ENCODE assay signal across 17 cellular contexts in the genomic region with DNA sequence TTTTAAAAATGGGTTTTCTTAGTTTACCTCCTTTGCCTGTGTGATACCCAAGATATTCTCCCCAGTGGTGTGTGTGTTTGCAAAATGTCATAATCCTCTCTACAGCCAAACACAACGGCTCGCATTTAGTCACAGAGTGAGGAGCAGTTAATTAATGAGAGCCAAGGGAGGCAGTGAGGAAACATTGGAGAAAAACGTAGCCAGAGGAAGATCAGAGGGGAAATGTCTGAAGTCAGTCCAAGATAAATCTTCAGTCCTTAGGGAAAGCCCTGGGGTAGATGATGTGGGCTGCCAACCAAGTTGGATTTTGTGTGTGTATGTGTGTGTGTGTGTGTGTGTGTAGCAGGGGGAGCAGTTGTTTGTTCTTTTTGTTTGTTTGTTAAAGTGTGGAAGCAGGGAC.
DNase-seq lines count a peak whose midpoint lies in the region; TF ChIP-seq lines count a peak whose summit lies in the region.
"Had no signal": no experiment of that assay in that cellular context is flagged by ENCODE, and none has a peak within 500 bp of the region (broad histone marks: within the 10 kb centered on the region; RNA-seq: fewer than 3 reads in every experiment).

No MANE protein-coding gene starts in this region.

- H3K4me3 Mint-ChIP-seq in neural progenitor cell: peak overlapping the region; percentile 5
- no peak overlapping the region for H3K4me3 Mint-ChIP-seq in activated CD4-positive, alpha-beta T cell treated with anti-CD3 and anti-CD28 coated beads, Interleukin-2, amount 10 ng/mL, durations not matched to agents 7 days and 5 days
- H3K4me3 Mint-ChIP-seq: activated T-cell treated with anti-CD3 and anti-CD28 coated beads, Interleukin-2, amount 50 U/mL, for 24 hours; naive thymus-derived CD8-positive, alpha-beta T cell had no signal

- peak overlapping the region; percentile 87 for H3K27ac Mint-ChIP-seq in neural progenitor cell
- H3K27ac Mint-ChIP-seq in activated CD4-positive, alpha-beta T cell treated with anti-CD3 and anti-CD28 coated beads, Interleukin-2, amount 10 ng/mL, durations not matched to agents 7 days and 5 days: no peak overlapping the region
- H3K27ac Mint-ChIP-seq: activated T-cell treated with anti-CD3 and anti-CD28 coated beads, Interleukin-2, amount 50 U/mL, for 24 hours; naive thymus-derived CD8-positive, alpha-beta T cell had no signal

- peak overlapping the region; percentile 27 for H3K4me3 ChIP-seq in neural progenitor cell
- H3K4me3 ChIP-seq: A549, upper lobe of left lung had no signal

- TF ChIP-seq CTCF in VCaP (conservative IDR thresholded peaks at IDR 0.05) (no peak), neural progenitor cell (IDR thresholded peaks at IDR 0.05) (no peak)

- CTCF ChIA-PET in activated CD4-positive, alpha-beta T cell treated with anti-CD3 and anti-CD28 coated beads, Interleukin-2, amount 10 ng/mL, durations not matched to agents 7 days and 5 days (lab: Charles Lee): no interaction called here

- H3K4me1 ChIP-seq in neural progenitor cell: peaks cover 34% of the 10 kb centered on the region
- H3K4me1 ChIP-seq: Caco-2, upper lobe of left lung had no signal

- peaks cover 30% of the 10 kb centered on the region for H3F3A ChIP-seq in neural progenitor cell (ENCODE audit: low read depth)

- no peaks in the 10 kb centered on the region for H3K79me2 ChIP-seq in neural progenitor cell (ENCODE audit: low read depth)

- H3K9ac ChIP-seq in neural progenitor cell: no peak overlapping the region

- H4K20me1 ChIP-seq in neural progenitor cell (ENCODE audit: low read depth): no peaks in the 10 kb centered on the region

- H2AFZ ChIP-seq in neural progenitor cell (replicated peaks): peak overlapping the region; percentile 70

- H3K27ac ChIP-seq in VCaP: peak overlapping the region; percentile 21; the same call in 1 of the 2 replicates
- peak overlapping the region; percentile 89 for H3K27ac ChIP-seq in neural progenitor cell
- H3K27ac ChIP-seq: A549, upper lobe of left lung had no signal

- DNase-seq in AG08395 (ENCODE audit: low spot score): peak; percentile 31
- peak; percentile 86 for DNase-seq in fibroblast of gingiva (ENCODE audit: low read depth)
- peak; percentile 45 for DNase-seq in neural progenitor cell (ENCODE audit: low spot score)
- DNase-seq in germinal center (ENCODE audit: low spot score): no peak
- DNase-seq in occipital lobe (lab: John Stamatoyannopoulos, UW): no peak
- no peak for DNase-seq in activated CD4-positive, alpha-beta T cell treated with anti-CD3 and anti-CD28 coated beads, Interleukin-2, amount 10 ng/mL, durations not matched to agents 7 days and 5 days
- no peak for DNase-seq in DMS 273 treated with DMSO at 0.1 percent for 48 hours (lab: John Stamatoyannopoulos, UW)
- DNase-seq: activated T-cell treated with anti-CD3 and anti-CD28 coated beads, Interleukin-2, amount 50 U/mL, for 24 hours; Caco-2; KBM-7; naive thymus-derived CD8-positive, alpha-beta T cell; NCI-H2029 treated with DMSO at 0.1 percent for 48 hours; NK-92 treated with Interleukin-12 subunit alpha and Interleukin-12 subunit beta, amount 100 ng/mL, for 24 hours; stimulated activated CD4-positive, alpha-beta T cell treated with anti-CD3 and anti-CD28 coated beads, Interleukin-15, amount 100 ng/mL, for 24 hours; upper lobe of left lung had no signal

- no peaks in the 10 kb centered on the region for H3K9me3 ChIP-seq in neural progenitor cell (ENCODE audit: low read depth)
- H3K9me3 ChIP-seq: A549, Caco-2, upper lobe of left lung had no signal

- H3K4me1 Mint-ChIP-seq in neural progenitor cell: peaks cover 46% of the 10 kb centered on the region
- H3K4me1 Mint-ChIP-seq in activated CD4-positive, alpha-beta T cell treated with anti-CD3 and anti-CD28 coated beads, Interleukin-2, amount 10 ng/mL, durations not matched to agents 7 days and 5 days: no peaks in the 10 kb centered on the region
- H3K4me1 Mint-ChIP-seq: naive thymus-derived CD8-positive, alpha-beta T cell had no signal

- H3K36me3 ChIP-seq in neural progenitor cell: no peaks in the 10 kb centered on the region
- H3K36me3 ChIP-seq: upper lobe of left lung had no signal

- H3K4me2 ChIP-seq in neural progenitor cell: peak overlapping the region; percentile 57
- H3K4me2 ChIP-seq: A549 had no signal

- H3K9me3 Mint-ChIP-seq in neural progenitor cell: no peaks in the 10 kb centered on the region
- no peaks in the 10 kb centered on the region for H3K9me3 Mint-ChIP-seq in activated CD4-positive, alpha-beta T cell treated with anti-CD3 and anti-CD28 coated beads, Interleukin-2, amount 10 ng/mL, durations not matched to agents 7 days and 5 days
- H3K9me3 Mint-ChIP-seq: activated T-cell treated with anti-CD3 and anti-CD28 coated beads, Interleukin-2, amount 50 U/mL, for 24 hours had no signal

- H3K36me3 Mint-ChIP-seq in neural progenitor cell: no peaks in the 10 kb centered on the region
- no peaks in the 10 kb centered on the region for H3K36me3 Mint-ChIP-seq in activated CD4-positive, alpha-beta T cell treated with anti-CD3 and anti-CD28 coated beads, Interleukin-2, amount 10 ng/mL, durations not matched to agents 7 days and 5 days (ENCODE audit: low read depth)
- H3K36me3 Mint-ChIP-seq: naive thymus-derived CD8-positive, alpha-beta T cell had no signal

- H3K27me3 ChIP-seq in neural progenitor cell: no peaks in the 10 kb centered on the region
- H3K27me3 ChIP-seq: upper lobe of left lung had no signal

- peaks cover 5% of the 10 kb centered on the region for H3K27me3 Mint-ChIP-seq in neural progenitor cell (ENCODE audit: insufficient read depth, low read depth)
- H3K27me3 Mint-ChIP-seq in activated CD4-positive, alpha-beta T cell treated with anti-CD3 and anti-CD28 coated beads, Interleukin-2, amount 10 ng/mL, durations not matched to agents 7 days and 5 days: no peaks in the 10 kb centered on the region
- H3K27me3 Mint-ChIP-seq: activated T-cell treated with anti-CD3 and anti-CD28 coated beads, Interleukin-2, amount 50 U/mL, for 24 hours had no signal

- POLR2A ChIA-PET in activated CD4-positive, alpha-beta T cell treated with anti-CD3 and anti-CD28 coated beads, Interleukin-2, amount 10 ng/mL, durations not matched to agents 7 days and 5 days (lab: Charles Lee): no interaction called here

Comparison
In these comparisons a context has a peak if more than half of its experiments do, and no peak if none do; other contexts are left out.
1. DNase-seq: peak in AG08395 (single experiment), fibroblast of gingiva (single experiment) and neural progenitor cell (single experiment); none in germinal center (single experiment), occipital lobe (single experiment), activated CD4-positive, alpha-beta T cell treated with anti-CD3 and anti-CD28 coated beads, Interleukin-2, amount 10 ng/mL, durations not matched to agents 7 days and 5 days (single experiment) and DMS 273 treated with DMSO at 0.1 percent for 48 hours (single experiment).